In genomic region chr20:35771689-35772562, GRCh38 we compare ENCODE assay signal across 9 cellular contexts. TPM values are rescaled to one million over a fixed set of nuclear protein-coding genes. Genes with fewer than 3 reads are reported as not detected.
DNase-seq lines count a peak whose midpoint lies in the region; ATAC-seq, FAIRE-seq and TF ChIP-seq lines count a peak whose summit lies in the region.
"Had no signal": no experiment of that assay in that cellular context is flagged by ENCODE, and none has a peak within 500 bp of the region (broad histone marks: within the 10 kb centered on the region; RNA-seq: fewer than 3 reads in every experiment).

PHF20 (plus strand) TSS chr20:35772015; CDS start chr20:35801523, 29,508 bp downstream.

- no peak for FAIRE-seq in kidney (lab: Jason Lieb, UNC)
- FAIRE-seq: endometrium had no signal

- no peaks in the 10 kb centered on the region for H3K9me3 ChIP-seq in kidney (ENCODE audit: control insufficient read depth in 1 of 2, low read length in 2 of 2)

- TF ChIP-seq CTCF in kidney (IDR thresholded peaks at IDR 0.05; ENCODE audit: borderline replicate concordance, extremely low read depth, insufficient read depth), result no peak

- H3K4me1 ChIP-seq in kidney (ENCODE audit: control insufficient read depth in 1 of 2, insufficient read depth in 1 of 2, low read depth in 1 of 2, low read length in 2 of 2), result peaks cover 18 to 19% of the 10 kb centered on the region in 2 donors

- peak; percentile 82 for TF ChIP-seq POLR2A in GM19193 (IDR thresholded peaks at IDR 0.05; ENCODE audit: extremely low read depth, insufficient read depth, insufficient read length)

- peak within 1 kb of the TSS; percentile 81 to 87 for H3K4me3 ChIP-seq in kidney (ENCODE audit: low read length in 2 of 2)

- intact Hi-C loops in kidney (cut with DNase I), result no loop called here

- H3K36me3 ChIP-seq in kidney (ENCODE audit: control insufficient read depth in 1 of 2, insufficient read depth in 2 of 2, low read length in 2 of 2), result no peaks in the 10 kb centered on the region

- H3K9ac ChIP-seq in kidney (ENCODE audit: low read length in 2 of 2), result peak within 1 kb of the TSS; percentile 86 to 94

- ATAC-seq in HG03439 (IDR thresholded peaks at IDR 0.05; ENCODE audit: unreplicated experiment), result peak; percentile 74

- peak within 1 kb of the TSS; percentile 80 to 86 for H3K27ac ChIP-seq in kidney (ENCODE audit: low read depth in 2 of 2, low read length in 2 of 2)

- DNase-seq in Ammon's horn (ENCODE audit: low spot score) (peak; percentile 99), NCI-H510A (lab: John Stamatoyannopoulos, UW) (peak; percentile 91), cerebellar nuclear complex (lab: John Stamatoyannopoulos, UW) (peak; percentile 79 to 86), kidney (peak; percentile 100)
- peak; percentile 100 for DNase-seq in activated CD4-positive, alpha-beta T cell treated with anti-CD3 and anti-CD28 coated beads for 1 hour
- peak; percentile 99 to 100 for DNase-seq in stimulated activated CD4-positive, alpha-beta T cell treated with anti-CD3 and anti-CD28 coated beads, Interleukin-15, amount 100 ng/mL, for 1 hour (ENCODE audit: low read depth in 1 of 2, low spot score in 1 of 2)

RNA-seq across cellular contexts. Expression of gene PHF20, which starts in this region (rescaled TPM):
- total RNA-seq in kidney, result 48.4 TPM
- 12.3 TPM for polyA plus RNA-seq in kidney (ENCODE audit: insufficient read depth, low read depth, low replicate concordance)

Comparison
In these comparisons a context has a peak if more than half of its experiments do, and no peak if none do; other contexts are left out.
1. Peak in every context shown above with its lines: DNase-seq, ATAC-seq, H3K4me3 ChIP-seq and H3K27ac ChIP-seq.